14 cellular contexts compared by ENCODE assay signal in the genomic region with DNA sequence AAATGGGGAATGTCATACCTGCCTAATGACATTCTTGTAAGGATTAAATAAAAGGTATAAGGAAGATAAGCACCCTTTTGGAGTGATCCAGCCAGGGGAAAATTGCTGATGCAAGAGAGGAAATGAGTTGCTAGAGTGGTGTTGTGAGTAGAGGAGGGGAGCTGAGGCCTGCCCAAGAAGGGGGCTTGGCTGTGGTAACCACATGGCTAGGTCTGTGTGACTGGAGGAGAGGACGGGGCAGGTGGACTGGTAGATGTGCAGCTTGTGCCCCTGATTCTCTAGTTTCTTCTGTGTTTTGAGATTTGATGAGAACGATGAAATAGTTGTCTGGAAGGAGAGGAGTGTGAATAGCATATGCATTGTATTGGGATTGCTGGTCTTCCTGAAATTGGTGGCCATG. TPM values are rescaled to one million over a fixed set of nuclear protein-coding genes. Genes with fewer than 3 reads are reported as not detected.
DNase-seq lines count a peak whose midpoint lies in the region; ATAC-seq and TF ChIP-seq lines count a peak whose summit lies in the region.
"Had no signal": no experiment of that assay in that cellular context is flagged by ENCODE, and none has a peak within 500 bp of the region (broad histone marks: within the 10 kb centered on the region; RNA-seq: fewer than 3 reads in every experiment).

No MANE protein-coding gene starts in this region.

- no peak overlapping the region for H3K27ac ChIP-seq in left lung
- H3K27ac ChIP-seq: foreskin keratinocyte had no signal

- peak; percentile 57 for ATAC-seq in activated CD8-positive, alpha-beta T cell treated with anti-CD3 and anti-CD28 coated beads for 36 hours
- ATAC-seq in left lung = no peak
- ATAC-seq: foreskin keratinocyte had no signal

- H3K4me1 Mint-ChIP-seq in activated naive CD4-positive, alpha-beta T cell treated with anti-CD3 and anti-CD28 coated beads for 36 hours (ENCODE audit: low read depth) = peaks cover 51% of the 10 kb centered on the region
- peaks cover 45% of the 10 kb centered on the region for H3K4me1 Mint-ChIP-seq in activated CD8-positive, alpha-beta T cell treated with anti-CD3 and anti-CD28 coated beads for 36 hours (ENCODE audit: low read depth)

- peak overlapping the region; percentile 94 for H3K27ac Mint-ChIP-seq in activated naive CD4-positive, alpha-beta T cell treated with anti-CD3 and anti-CD28 coated beads for 36 hours
- H3K27ac Mint-ChIP-seq in activated CD8-positive, alpha-beta T cell treated with anti-CD3 and anti-CD28 coated beads for 36 hours = peak overlapping the region; percentile 98

- DNase-seq in activated naive CD4-positive, alpha-beta T cell treated with anti-CD3 and anti-CD28 coated beads for 36 hours = peak; percentile 41
- DNase-seq in activated naive CD4-positive, alpha-beta T cell treated with anti-CD3 and anti-CD28 coated beads, Interleukin-2, amount 50 U/mL, for 16 hours = no peak
- no peak for DNase-seq in activated CD8-positive, alpha-beta T cell treated with anti-CD3 and anti-CD28 coated beads for 36 hours
- peak; percentile 10 for DNase-seq in posterior vena cava (ENCODE audit: low spot score)
- DNase-seq in left lung = no peak
- no peak for DNase-seq in RKO (ENCODE audit: low spot score)
- DNase-seq: activated CD4-positive, CD25-positive, alpha-beta regulatory T cell; DMS79 treated with DMSO at 0.1 percent for 48 hours; dorsolateral prefrontal cortex; foreskin keratinocyte; kidney glomerular epithelial cell; NCI-H748 treated with DMSO at 0.1 percent for 48 hours; trophoblast cell had no signal

- no peaks in the 10 kb centered on the region for H3K9me3 Mint-ChIP-seq in activated naive CD4-positive, alpha-beta T cell treated with anti-CD3 and anti-CD28 coated beads for 36 hours
- H3K9me3 Mint-ChIP-seq in activated CD8-positive, alpha-beta T cell treated with anti-CD3 and anti-CD28 coated beads for 36 hours = no peaks in the 10 kb centered on the region

- CTCF ChIA-PET in activated naive CD4-positive, alpha-beta T cell treated with anti-CD3 and anti-CD28 coated beads for 36 hours (lab: Charles Lee) = no interaction called here
- CTCF ChIA-PET in activated CD8-positive, alpha-beta T cell treated with anti-CD3 and anti-CD28 coated beads for 36 hours (lab: Charles Lee) = interaction anchor here (1.4 kb wide), 1 partner anchor 30 kb away, joined by 3 read pairs; no protein-coding TSS in a partner anchor

- intact Hi-C loops in activated naive CD4-positive, alpha-beta T cell treated with anti-CD3 and anti-CD28 coated beads for 36 hours (cut with micrococcal nuclease) = no loop called here
- intact Hi-C loops in activated CD8-positive, alpha-beta T cell treated with anti-CD3 and anti-CD28 coated beads for 36 hours (cut with micrococcal nuclease) = no loop called here
- intact Hi-C loops in posterior vena cava (cut with DNase I) (no loop called here), left lung (cut with DNase I) (no loop called here)

- H3K4me1 ChIP-seq in left lung = peaks cover 10 to 40% of the 10 kb centered on the region in 2 donors

- H3K4me3 Mint-ChIP-seq in activated naive CD4-positive, alpha-beta T cell treated with anti-CD3 and anti-CD28 coated beads for 36 hours = peak overlapping the region; percentile 52
- peak overlapping the region; percentile 48 for H3K4me3 Mint-ChIP-seq in activated CD8-positive, alpha-beta T cell treated with anti-CD3 and anti-CD28 coated beads for 36 hours

- peaks cover 70% of the 10 kb centered on the region for H3K36me3 Mint-ChIP-seq in activated naive CD4-positive, alpha-beta T cell treated with anti-CD3 and anti-CD28 coated beads for 36 hours (ENCODE audit: low read depth)
- peaks cover 74% of the 10 kb centered on the region for H3K36me3 Mint-ChIP-seq in activated CD8-positive, alpha-beta T cell treated with anti-CD3 and anti-CD28 coated beads for 36 hours (ENCODE audit: low read depth)

- no peaks in the 10 kb centered on the region for H3K27me3 Mint-ChIP-seq in activated naive CD4-positive, alpha-beta T cell treated with anti-CD3 and anti-CD28 coated beads for 36 hours (ENCODE audit: low read depth)
- no peaks in the 10 kb centered on the region for H3K27me3 Mint-ChIP-seq in activated CD8-positive, alpha-beta T cell treated with anti-CD3 and anti-CD28 coated beads for 36 hours

- POLR2A ChIA-PET in activated CD8-positive, alpha-beta T cell treated with anti-CD3 and anti-CD28 coated beads for 36 hours (lab: Charles Lee) = interaction anchor here (0.8 to 3.1 kb wide), 3 partner anchors 13 to 50 kb away, joined by 3 to 25 read pairs (median 5); a partner anchor contains a TSS

- no peaks in the 10 kb centered on the region for H3K27me3 ChIP-seq in left lung
- H3K27me3 ChIP-seq: dorsolateral prefrontal cortex, foreskin keratinocyte had no signal

- no peak for TF ChIP-seq CTCF in activated CD8-positive, alpha-beta T cell treated with anti-CD3 and anti-CD28 coated beads for 36 hours (IDR thresholded peaks at IDR 0.05)
- TF ChIP-seq CTCF in left lung (IDR thresholded peaks at IDR 0.05) = no peak

- H3K36me3 ChIP-seq in left lung = peaks cover 9 to 96% of the 10 kb centered on the region in 2 donors

- H3K9me3 ChIP-seq in left lung = no peaks in the 10 kb centered on the region

- H3K4me3 ChIP-seq in left lung = no peak overlapping the region
- H3K4me3 ChIP-seq: dorsolateral prefrontal cortex, smooth muscle cell had no signal

RNA-seq across cellular contexts. Expression of a gene that starts 6.6 kb away (rescaled TPM):
- total RNA-seq in activated naive CD4-positive, alpha-beta T cell treated with anti-CD3 and anti-CD28 coated beads for 36 hours = 10 to 100 TPM; 84.3 to 86.2 TPM
- total RNA-seq in activated CD8-positive, alpha-beta T cell treated with anti-CD3 and anti-CD28 coated beads for 36 hours = 10 to 100 TPM; 71.5 to 73.3 TPM
- total RNA-seq in posterior vena cava (10 to 100 TPM; 44.8 to 45.3 TPM), left lung (10 to 100 TPM; 54.0 to 56.4 TPM)

RNA-seq across cellular contexts. Expression of a gene that starts 14.3 kb away (rescaled TPM):
- total RNA-seq in activated naive CD4-positive, alpha-beta T cell treated with anti-CD3 and anti-CD28 coated beads for 36 hours = 10 to 100 TPM; 13.1 to 14.8 TPM
- 10 to 100 TPM; 27.0 to 27.7 TPM for total RNA-seq in activated CD8-positive, alpha-beta T cell treated with anti-CD3 and anti-CD28 coated beads for 36 hours
- total RNA-seq in posterior vena cava (1 to 10 TPM; 7.5 to 8.3 TPM), left lung (1 to 10 TPM; 7.2 to 9.0 TPM)

RNA-seq across cellular contexts. Expression of a gene that starts 19.4 kb away (rescaled TPM):
- 1 to 10 TPM; 4.8 to 5.9 TPM for total RNA-seq in activated naive CD4-positive, alpha-beta T cell treated with anti-CD3 and anti-CD28 coated beads for 36 hours
- 1 to 10 TPM; 4.2 to 4.4 TPM for total RNA-seq in activated CD8-positive, alpha-beta T cell treated with anti-CD3 and anti-CD28 coated beads for 36 hours
- total RNA-seq in posterior vena cava = 1 to 10 TPM in 1 of 2 donors, under 1 TPM in 1; 0.33 to 1.1 TPM
- total RNA-seq in left lung = 1 to 10 TPM; 1.9 to 2.3 TPM

RNA-seq across cellular contexts. Expression of a gene that starts 22.8 kb away (rescaled TPM):
- total RNA-seq in activated naive CD4-positive, alpha-beta T cell treated with anti-CD3 and anti-CD28 coated beads for 36 hours = not detected
- not detected for total RNA-seq in activated CD8-positive, alpha-beta T cell treated with anti-CD3 and anti-CD28 coated beads for 36 hours
- not detected for total RNA-seq in posterior vena cava
- 1 to 10 TPM in 1 of 2 donors, not detected in 1; 2.3 TPM for total RNA-seq in left lung
- total RNA-seq: foreskin keratinocyte, smooth muscle cell had no signal

RNA-seq across cellular contexts. Expression of a gene that starts 36.1 kb away (rescaled TPM):
- 1 to 10 TPM; 5.1 to 6.4 TPM for total RNA-seq in activated naive CD4-positive, alpha-beta T cell treated with anti-CD3 and anti-CD28 coated beads for 36 hours
- total RNA-seq in activated CD8-positive, alpha-beta T cell treated with anti-CD3 and anti-CD28 coated beads for 36 hours = 1 to 10 TPM; 6.9 to 7.7 TPM
- total RNA-seq in posterior vena cava = 10 to 100 TPM; 12.7 to 15.9 TPM
- total RNA-seq in left lung = 10 to 100 TPM; 19.3 to 21.0 TPM

Comparison
In these comparisons a context has a peak if more than half of its experiments do, and no peak if none do; other contexts are left out.
1. DNase-seq: peak in activated naive CD4-positive, alpha-beta T cell treated with anti-CD3 and anti-CD28 coated beads for 36 hours (single experiment) and posterior vena cava (single experiment); none in activated naive CD4-positive, alpha-beta T cell treated with anti-CD3 and anti-CD28 coated beads, Interleukin-2, amount 50 U/mL, for 16 hours (single experiment), activated CD8-positive, alpha-beta T cell treated with anti-CD3 and anti-CD28 coated beads for 36 hours (single experiment), left lung (0 of 2) and RKO (single experiment).